ENCODE assay signal across 24 cellular contexts in the genomic region with DNA sequence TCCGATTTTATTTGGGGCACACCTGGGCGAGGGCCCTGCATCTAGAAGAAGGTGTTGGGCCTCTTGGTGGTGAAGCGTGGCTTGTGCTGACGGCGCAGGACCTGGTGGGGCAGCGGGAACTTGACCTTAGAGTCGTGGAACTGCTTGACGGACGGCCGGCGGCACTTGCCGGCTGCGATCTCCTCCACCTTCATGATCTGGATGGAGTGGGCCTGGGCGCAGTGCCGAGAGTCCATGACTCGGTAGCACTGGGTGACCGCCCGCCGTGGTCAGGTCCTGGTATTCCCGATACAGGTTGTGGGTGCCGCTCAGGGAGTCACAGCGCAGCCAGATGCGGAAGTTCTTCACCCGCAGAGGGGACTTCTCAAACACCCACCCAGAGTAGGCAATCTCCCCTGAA. TPM values are rescaled to one million over a fixed set of nuclear protein-coding genes. Genes with fewer than 3 reads are reported as not detected.
DNase-seq lines count a peak whose midpoint lies in the region; ATAC-seq lines count a peak whose summit lies in the region.
"Had no signal": no experiment of that assay in that cellular context is flagged by ENCODE, and none has a peak within 500 bp of the region (broad histone marks: within the 10 kb centered on the region; RNA-seq: fewer than 3 reads in every experiment).

No MANE protein-coding gene starts in this region.

- no peak overlapping the region for H3K9ac ChIP-seq in neuronal stem cell (ENCODE audit: low read depth, low read length, poor library complexity)
- H3K9ac ChIP-seq: BLaER1 had no signal

- H3K79me1 ChIP-seq in neuronal stem cell (ENCODE audit: low read depth, low read length): no peaks in the 10 kb centered on the region

- no peak overlapping the region for H2BK12ac ChIP-seq in neuronal stem cell (ENCODE audit: low read length)

- DNase-seq in activated gamma-delta T cell (lab: John Stamatoyannopoulos, UW): peak; percentile 4
- no peak for DNase-seq in activated gamma-delta T cell treated with Interleukin-2 at 50 U/mL for 16 hours
- DNase-seq in Ammon's horn (ENCODE audit: low spot score): peak; percentile 1
- DNase-seq in neuronal stem cell (ENCODE audit: low spot score): no peak
- DNase-seq in stimulated activated CD4-positive, alpha-beta T cell treated with anti-CD3 and anti-CD28 coated beads, Interleukin-2, amount 100 ng/mL, for 24 hours: no peak
- DNase-seq: AML-193; BE2C; C1 segment of cervical spinal cord; CD4-positive, alpha-beta memory T cell; CD4-positive, CD25-positive, alpha-beta regulatory T cell; CD8-positive, alpha-beta memory T cell; COR-L47; DMS 273 treated with DMSO at 0.1 percent for 48 hours; DMS153; DMS53; DMS79; DND-41; EL; GDM1 had no signal

- no peaks in the 10 kb centered on the region for H3K27me3 ChIP-seq in neuronal stem cell (ENCODE audit: control insufficient read depth in 3 of 3, insufficient read depth in 3 of 3, low read depth in 1 of 3, low read length in 3 of 3)
- H3K27me3 ChIP-seq: BE2C had no signal

- no peaks in the 10 kb centered on the region for H3K4me1 ChIP-seq in neuronal stem cell (ENCODE audit: control insufficient read depth in 2 of 2, insufficient read depth in 1 of 2, low read depth in 1 of 2, low read length in 2 of 2)
- H3K4me1 ChIP-seq: A549, BE2C, BLaER1 had no signal

- WGBS in neuronal stem cell (ENCODE audit: extremely low coverage in 2 of 2, insufficient read length in 2 of 2, insufficient replicate concordance in 1 of 2), 2 donors: no CpG with 5 or more reads among the region's 24 CpGs

- H3K18ac ChIP-seq in neuronal stem cell (ENCODE audit: low read length): peak overlapping the region; percentile 28

- H3K27ac ChIP-seq in neuronal stem cell (replicated peaks; ENCODE audit: low read length): no peak overlapping the region
- H3K27ac ChIP-seq: 22Rv1, A549, BLaER1 had no signal

- no peak overlapping the region for H2BK120ac ChIP-seq in neuronal stem cell (ENCODE audit: low read depth, low read length)

- H3K14ac ChIP-seq in neuronal stem cell (ENCODE audit: low read length): no peak overlapping the region

- no peak overlapping the region for H3K23ac ChIP-seq in neuronal stem cell (ENCODE audit: low read depth, low read length, poor library complexity)

- H3K9me3 ChIP-seq in neuronal stem cell (replicated peaks in 1 of 2; ENCODE audit: control insufficient read depth in 2 of 2, insufficient read depth in 1 of 2, low read depth in 1 of 2, low read length in 2 of 2): no peaks in the 10 kb centered on the region
- H3K9me3 ChIP-seq: A549, BE2C, BLaER1 had no signal

- no peak overlapping the region for H3K4me3 ChIP-seq in neuronal stem cell (ENCODE audit: low read length in 2 of 2)
- H3K4me3 ChIP-seq: A549, BLaER1, GM12878 had no signal

- ATAC-seq in GM21381 (IDR thresholded peaks at IDR 0.05; ENCODE audit: unreplicated experiment): no peak
- ATAC-seq: A549, GM12878 had no signal

- no peak overlapping the region for H2BK15ac ChIP-seq in neuronal stem cell (ENCODE audit: low read length)

- no peaks in the 10 kb centered on the region for H3K36me3 ChIP-seq in neuronal stem cell (replicated peaks in 1 of 2; ENCODE audit: control insufficient read depth in 2 of 2, insufficient read depth in 2 of 2, low read length in 2 of 2)
- H3K36me3 ChIP-seq: BE2C, BLaER1 had no signal

- no peak overlapping the region for H4K8ac ChIP-seq in neuronal stem cell (ENCODE audit: low read depth, low read length)

- H4K91ac ChIP-seq in neuronal stem cell (ENCODE audit: low read depth, low read length, poor library complexity): no peak overlapping the region

- no peak overlapping the region for H2BK5ac ChIP-seq in neuronal stem cell (ENCODE audit: low read length)

- no peak overlapping the region for H3K4me2 ChIP-seq in neuronal stem cell (ENCODE audit: insufficient read depth, low read length, poor library complexity, severe bottlenecking)
- H3K4me2 ChIP-seq: A549, BLaER1 had no signal

- H2AFZ ChIP-seq in neuronal stem cell (ENCODE audit: low read length): no peak overlapping the region

- no peak overlapping the region for H3K4ac ChIP-seq in neuronal stem cell (ENCODE audit: low read length)

- H2AK5ac ChIP-seq in neuronal stem cell (ENCODE audit: low read depth, low read length): no peak overlapping the region

RNA-seq across cellular contexts. Expression of a gene that starts 56.8 kb away (rescaled TPM):
- polyA plus RNA-seq in neuronal stem cell (2013, experiment 1 of 2): 29.4 TPM
- polyA plus RNA-seq in neuronal stem cell (2013, experiment 2 of 2): 34.8 TPM

Comparison
In these comparisons a context has a peak if more than half of its experiments do, and no peak if none do; other contexts are left out.
1. DNase-seq: peak in activated gamma-delta T cell (single experiment) and Ammon's horn (single experiment); none in activated gamma-delta T cell treated with Interleukin-2 at 50 U/mL for 16 hours (single experiment), neuronal stem cell (single experiment) and stimulated activated CD4-positive, alpha-beta T cell treated with anti-CD3 and anti-CD28 coated beads, Interleukin-2, amount 100 ng/mL, for 24 hours (0 of 2).